ENCODE assay signal across 8 cellular contexts in the genomic region with DNA sequence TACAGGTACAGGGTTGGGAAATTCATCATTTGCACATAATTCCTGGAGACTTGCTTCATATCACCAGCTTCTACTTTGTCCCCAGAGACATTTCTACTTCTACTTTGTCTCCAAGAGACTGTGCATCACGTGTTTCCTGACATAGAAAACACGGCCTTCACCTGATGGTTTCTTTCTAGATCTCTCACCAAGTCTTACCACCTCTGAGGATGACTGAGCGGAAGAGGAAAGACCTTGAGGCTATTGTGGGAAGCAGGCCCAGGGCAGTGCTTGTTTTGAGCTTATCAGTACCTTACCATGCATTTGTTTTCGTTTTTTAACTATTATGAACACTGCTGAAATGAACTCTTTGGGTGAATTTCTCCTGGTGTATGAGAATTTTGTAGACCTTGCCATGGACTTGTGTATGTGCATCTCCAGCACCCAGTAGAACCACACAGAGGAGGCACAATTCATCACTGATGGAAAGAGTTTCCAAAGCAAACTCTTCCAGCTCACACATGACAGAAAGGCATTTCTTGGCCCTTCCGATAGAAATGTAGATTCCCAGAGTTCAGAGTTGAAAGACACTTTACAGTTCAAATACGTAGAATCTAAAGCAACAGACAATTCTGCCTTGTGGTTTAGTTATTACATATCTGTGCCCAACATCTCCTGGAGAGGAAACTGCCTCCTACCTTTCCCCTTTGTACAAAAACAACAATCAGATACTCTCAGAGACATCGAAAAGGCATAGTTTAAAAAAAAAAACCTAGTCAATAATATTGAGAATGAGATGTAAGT.
A peak's percentile ranks its signal among the peaks of the same experiment; 100 is the strongest.
DNase-seq lines count a peak whose midpoint lies in the region; ATAC-seq, FAIRE-seq and TF ChIP-seq lines count a peak whose summit lies in the region.

No MANE protein-coding gene starts in this region.

- in situ Hi-C loops in gastrocnemius medialis (cut with MboI; ENCODE audit: low sequenced_read_pairs in 4 of 4), result loop anchor here in 2 of 4 donors (25.0 kb wide), 2 partner anchors 685 to 860 kb away; partner anchors contain the start of gene FNTB (in 2 of the 2)

- peak; percentile 45 for DNase-seq in activated T-cell treated with anti-CD3 and anti-CD28 coated beads for 1 hour (ENCODE audit: low read depth)
- peak in 3 of 4 experiments; percentile 9 to 12 (median 11) for DNase-seq in stimulated activated CD4-positive, alpha-beta T cell treated with anti-CD3 and anti-CD28 coated beads, Interleukin-1b, Interleukin-23, amount 100 ng/mL, for 24 hours (ENCODE audit: low read depth in 4 of 4, low spot score in 1 of 4)
- DNase-seq in NCI-H2107 treated with DMSO at 0.1 percent for 48 hours (lab: John Stamatoyannopoulos, UW; ENCODE audit: unreplicated experiment), result no peak
- no peak for DNase-seq in gastrocnemius medialis
- DNase-seq in frontal cortex (ENCODE audit: low spot score in 2 of 2), result no peak

- H3K4me3 ChIP-seq in gastrocnemius medialis, result no peak overlapping the region
- no peak overlapping the region for H3K4me3 ChIP-seq in gastroesophageal sphincter

- intact Hi-C loops in gastrocnemius medialis (cut with DNase I; ENCODE audit: low total_unique reads), result no loop called here

- TF ChIP-seq CTCF in gastrocnemius medialis (IDR thresholded peaks at IDR 0.05 in 4 of 5, conservative IDR thresholded peaks at IDR 0.05 in 1 of 5), result no peak
- TF ChIP-seq CTCF in gastroesophageal sphincter (IDR thresholded peaks at IDR 0.05), result no peak

- H3K27me3 ChIP-seq in gastrocnemius medialis (no peaks in the 10 kb centered on the region), gastroesophageal sphincter (no peaks in the 10 kb centered on the region)

- no peak for FAIRE-seq in frontal cortex (lab: Jason Lieb, UNC)

- H3K36me3 ChIP-seq in gastrocnemius medialis (no peaks in the 10 kb centered on the region), gastroesophageal sphincter (no peaks in the 10 kb centered on the region)

- TF ChIP-seq POLR2A in gastrocnemius medialis (IDR thresholded peaks at IDR 0.05) (no peak), gastroesophageal sphincter (IDR thresholded peaks at IDR 0.05) (no peak)

- H3K9me3 ChIP-seq in gastrocnemius medialis (no peaks in the 10 kb centered on the region), gastroesophageal sphincter (no peaks in the 10 kb centered on the region)

- TF ChIP-seq EP300 in gastroesophageal sphincter (IDR thresholded peaks at IDR 0.05), result no peak

- H3K4me1 ChIP-seq in gastrocnemius medialis (no peaks in the 10 kb centered on the region), gastroesophageal sphincter (no peaks in the 10 kb centered on the region)

- WGBS in gastroesophageal sphincter (ENCODE audit: low coverage in 1 of 2), 2 donors, result 66 to 88% methylated on average over 5 to 7 of the region's 7 CpGs

- ATAC-seq in GM18517 (IDR thresholded peaks at IDR 0.05; ENCODE audit: unreplicated experiment) (peak; percentile 57), HG03354 (IDR thresholded peaks at IDR 0.05; ENCODE audit: poor library complexity, severe bottlenecking, unreplicated experiment) (peak; percentile 86), gastrocnemius medialis (no peak), gastroesophageal sphincter (no peak)

- H3K27ac ChIP-seq in gastrocnemius medialis, result no peak overlapping the region
- H3K27ac ChIP-seq in gastroesophageal sphincter, result no peak overlapping the region

Comparison
In these comparisons a context has a peak if more than half of its experiments do, and no peak if none do; other contexts are left out.
1. ATAC-seq: peak in GM18517 (single experiment) and HG03354 (single experiment); none in gastrocnemius medialis (0 of 2) and gastroesophageal sphincter (single experiment).
2. DNase-seq: peak in activated T-cell treated with anti-CD3 and anti-CD28 coated beads for 1 hour (single experiment) and stimulated activated CD4-positive, alpha-beta T cell treated with anti-CD3 and anti-CD28 coated beads, Interleukin-1b, Interleukin-23, amount 100 ng/mL, for 24 hours (3 of 4); none in NCI-H2107 treated with DMSO at 0.1 percent for 48 hours (single experiment), gastrocnemius medialis (0 of 2) and frontal cortex (0 of 2).